ENCODE assay signal across 11 cellular contexts in the genomic region with DNA sequence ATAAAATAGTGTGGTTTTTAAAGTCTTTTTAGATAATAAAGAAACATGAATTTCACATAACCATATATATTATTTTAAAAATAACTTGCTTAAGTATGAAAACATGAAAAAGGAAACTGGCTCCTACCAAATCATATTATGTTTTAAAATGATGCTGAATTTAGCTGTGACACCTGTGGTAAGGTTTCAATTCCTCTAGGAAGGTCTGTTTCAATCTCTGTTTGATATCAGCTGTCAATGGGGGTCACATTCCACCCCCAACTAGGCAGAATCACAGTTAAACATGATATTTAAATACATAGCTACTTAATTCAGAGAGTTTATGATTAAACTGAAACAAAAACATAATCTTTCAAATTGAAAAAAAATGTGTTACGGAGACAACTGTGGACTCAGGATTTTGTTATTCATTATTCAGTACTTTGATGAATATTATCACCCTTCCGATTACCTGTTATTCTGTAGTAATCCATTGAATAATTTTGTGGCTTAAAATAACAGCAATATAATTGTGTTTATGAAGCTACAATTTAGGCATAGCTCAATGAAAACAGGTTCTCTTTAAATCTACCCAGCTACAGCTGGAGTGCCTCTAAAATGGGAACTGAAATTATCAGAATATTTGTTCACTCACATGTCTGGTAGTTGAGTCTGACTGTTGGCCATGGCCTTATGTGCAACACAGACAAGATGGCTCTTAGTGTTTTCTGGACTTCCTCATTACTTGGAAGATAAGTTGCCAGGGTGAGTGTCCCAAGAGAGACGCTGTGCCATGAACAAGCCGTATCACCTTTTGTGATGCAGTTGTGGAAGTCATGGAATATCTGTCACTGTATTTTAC.
A peak's percentile ranks its signal among the peaks of the same experiment; 100 is the strongest.
DNase-seq lines count a peak whose midpoint lies in the region; ATAC-seq and TF ChIP-seq lines count a peak whose summit lies in the region.
"Had no signal": no experiment of that assay in that cellular context is flagged by ENCODE, and none has a peak within 500 bp of the region (broad histone marks: within the 10 kb centered on the region; RNA-seq: fewer than 3 reads in every experiment).

No MANE protein-coding gene starts in this region.

- ATAC-seq in GM19351 (IDR thresholded peaks at IDR 0.05; ENCODE audit: unreplicated experiment) (peak; percentile 93), HG02852 (IDR thresholded peaks at IDR 0.05; ENCODE audit: unreplicated experiment) (peak; percentile 93), HG03571 (IDR thresholded peaks at IDR 0.05; ENCODE audit: unreplicated experiment) (peak; percentile 93)
- ATAC-seq: activated T-cell treated with anti-CD3 and anti-CD28 coated beads, Interleukin-2, amount 50 U/mL, for 72 hours had no signal

- TF ChIP-seq CTCF in GM10248 (IDR thresholded peaks at IDR 0.05; ENCODE audit: control extremely low read depth, extremely low read depth, low read depth, missing control alignments): no peak

- POLR2A ChIA-PET in GM10248 (lab: Yijun Ruan, JAX): no interaction called here

- CTCF ChIA-PET in GM10248 (lab: Yijun Ruan, JAX): no interaction called here

- peak; percentile 35 for DNase-seq in GM10248 (ENCODE audit: extremely low spot score)
- DNase-seq in DMS 273 treated with DMSO at 0.1 percent for 48 hours (lab: John Stamatoyannopoulos, UW): no peak
- DNase-seq in activated gamma-delta T cell (lab: John Stamatoyannopoulos, UW): no peak
- no peak for DNase-seq in activated CD8-positive, alpha-beta memory T cell treated with anti-CD3 and anti-CD28 coated beads, Interleukin-2, amount 50 U/mL, for 48 hours
- no peak for DNase-seq in Ammon's horn (ENCODE audit: low spot score)
- DNase-seq: activated T-cell treated with anti-CD3 and anti-CD28 coated beads, Interleukin-2, amount 50 U/mL, for 72 hours; dorsolateral prefrontal cortex; stomach had no signal
